Comparison of ENCODE assay signal across 10 cellular contexts in the genomic region with DNA sequence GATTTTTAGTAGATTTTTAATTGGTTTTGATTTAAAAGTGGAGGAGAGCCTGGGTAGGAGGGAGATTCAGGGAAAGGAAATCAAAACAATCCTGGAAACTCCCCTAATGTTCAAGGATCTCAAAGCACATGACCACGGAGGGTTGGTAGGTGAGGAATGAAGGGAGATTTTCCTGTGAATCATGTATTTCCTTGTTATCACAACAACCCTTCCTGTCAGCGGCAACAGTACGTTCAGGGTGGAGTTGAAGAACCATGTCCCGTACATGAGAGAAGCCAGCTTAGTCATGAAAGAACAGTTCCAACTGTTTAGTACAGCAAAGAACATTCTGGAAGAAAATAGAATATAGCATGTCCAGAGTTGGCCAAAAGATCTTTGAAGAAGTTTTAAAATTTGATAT.
DNase-seq lines count a peak whose midpoint lies in the region; ATAC-seq, FAIRE-seq and TF ChIP-seq lines count a peak whose summit lies in the region.
"Had no signal": no experiment of that assay in that cellular context is flagged by ENCODE, and none has a peak within 500 bp of the region (broad histone marks: within the 10 kb centered on the region; RNA-seq: fewer than 3 reads in every experiment).

No MANE protein-coding gene starts in this region.

- no peak for TF ChIP-seq POLR2A in upper lobe of left lung (IDR thresholded peaks at IDR 0.05)

- H3K4me3 ChIP-seq in bronchial epithelial cell (ENCODE audit: low read depth, low read length) (no peak overlapping the region), upper lobe of left lung (no peak overlapping the region), dorsolateral prefrontal cortex (peak overlapping the region in 3 of 59 donors; percentile 2 to 19 (median 7))

- WGBS in upper lobe of left lung, 2 donors = 15 to 20% methylated on average over 4 of the region's 4 CpGs

- H3K4me1 ChIP-seq in upper lobe of left lung = peaks cover 14 to 26% (median 20%) of the 10 kb centered on the region in 4 donors

- H3K9me3 ChIP-seq in upper lobe of left lung = no peaks in the 10 kb centered on the region

- H3K27me3 ChIP-seq in bronchial epithelial cell (ENCODE audit: control insufficient read depth, insufficient read depth, low read length) = no peaks in the 10 kb centered on the region
- H3K27me3 ChIP-seq in upper lobe of left lung = no peaks in the 10 kb centered on the region
- H3K27me3 ChIP-seq in dorsolateral prefrontal cortex = peaks cover 0 to 4% (median 0%) of the 10 kb centered on the region in 45 donors

- peak in 3 of 4 donors; percentile 45 to 99 (median 92) for TF ChIP-seq EP300 in upper lobe of left lung (IDR thresholded peaks at IDR 0.05)

- no peak for TF ChIP-seq CTCF in bronchial epithelial cell (IDR thresholded peaks at IDR 0.05; ENCODE audit: insufficient read depth, low read length, severe bottlenecking)
- TF ChIP-seq CTCF in upper lobe of left lung (IDR thresholded peaks at IDR 0.05) = no peak
- TF ChIP-seq CTCF in dorsolateral prefrontal cortex (IDR thresholded peaks at IDR 0.05 in 54 of 56, conservative IDR thresholded peaks at IDR 0.05 in 2 of 56; ENCODE audit: low read depth in 1 of 56, partially characterized antibody in 56 of 56) = no peak

- H3K36me3 ChIP-seq in bronchial epithelial cell (ENCODE audit: control insufficient read depth, insufficient read depth, low read length) = no peaks in the 10 kb centered on the region
- H3K36me3 ChIP-seq in upper lobe of left lung = no peaks in the 10 kb centered on the region

- H3K27ac ChIP-seq in upper lobe of left lung (peak overlapping the region in 3 of 4 donors; percentile 43 to 81 (median 58)), dorsolateral prefrontal cortex (peak overlapping the region in 1 of 59 donors; percentile 18)

- DNase-seq in HS-5 (ENCODE audit: low read depth) (peak; percentile 56), bronchial epithelial cell (ENCODE audit: low read depth) (peak; percentile 97), left colon (no peak), upper lobe of left lung (peak in 1 of 2 donors; percentile 52), dorsolateral prefrontal cortex (no peak), NCI-H1105 treated with DMSO at 0.1 percent for 48 hours (lab: John Stamatoyannopoulos, UW) (no peak)
- DNase-seq: activated CD8-positive, alpha-beta T cell treated with anti-CD3 and anti-CD28 coated beads for 36 hours; stimulated activated naive CD8-positive, alpha-beta T cell treated with anti-CD3 and anti-CD28 coated beads, Interleukin-15, Interleukin-2, amounts not matched to agents 100 U/mL and 50 U/mL, for 24 hours had no signal

- ATAC-seq in left colon (peak; percentile 63), upper lobe of left lung (ENCODE audit: low FRiP score in 2 of 2) (peak; percentile 63 to 69), HG03135 (IDR thresholded peaks at IDR 0.05; ENCODE audit: unreplicated experiment) (no peak)
- ATAC-seq: activated CD8-positive, alpha-beta T cell treated with anti-CD3 and anti-CD28 coated beads for 36 hours; HCT116; stimulated activated naive CD8-positive, alpha-beta T cell treated with anti-CD3 and anti-CD28 coated beads, Interleukin-15, Interleukin-2, amounts not matched to agents 100 U/mL and 50 U/mL, for 24 hours had no signal

- FAIRE-seq in bronchial epithelial cell (lab: Jason Lieb, UNC) = peak; percentile 23

- intact Hi-C loops in left colon (cut with DNase I, micrococcal nuclease) = no loop called here
- intact Hi-C loops in dorsolateral prefrontal cortex (cut with DNase I) = no loop called here

Comparison
In these comparisons a context has a peak if more than half of its experiments do, and no peak if none do; other contexts are left out.
1. DNase-seq: peak in HS-5 (single experiment) and bronchial epithelial cell (single experiment); none in left colon (0 of 2), dorsolateral prefrontal cortex (0 of 10) and NCI-H1105 treated with DMSO at 0.1 percent for 48 hours (single experiment).